Comparison of ENCODE assay signal across 21 cellular contexts in genomic region chr1:83929184-83929583, GRCh38.
DNase-seq lines count a peak whose midpoint lies in the region; ATAC-seq and TF ChIP-seq lines count a peak whose summit lies in the region.
"Had no signal": no experiment of that assay in that cellular context is flagged by ENCODE, and none has a peak within 500 bp of the region (broad histone marks: within the 10 kb centered on the region; RNA-seq: fewer than 3 reads in every experiment).

No MANE protein-coding gene starts in this region.

- TF ChIP-seq CTCF in fibroblast of villous mesenchyme (IDR thresholded peaks at IDR 0.05; ENCODE audit: insufficient read depth, low read depth, low read length) (no peak), psoas muscle (IDR thresholded peaks at IDR 0.05) (no peak)

- H3K9me3 Mint-ChIP-seq in activated T-helper 1 cell treated with anti-CD3 and anti-CD28 coated beads, Interleukin-12 subunit alpha, Interleukin-12 subunit beta, Interleukin-2, Interleukin-4 antibody, amounts not matched to agents 30 ng/mL and 10 ng/mL and 1 ng/mL, durations not matched to agents 14 hours and 24 hours and 36 hours = no peaks in the 10 kb centered on the region
- H3K9me3 Mint-ChIP-seq: activated CD8-positive, alpha-beta T cell treated with anti-CD3 and anti-CD28 coated beads for 36 hours; activated naive CD8-positive, alpha-beta T cell treated with anti-CD3 and anti-CD28 coated beads, Interleukin-2, amount 50 U/mL, for 24 hours; endodermal cell; T-cell had no signal

- no peak overlapping the region for H3K4me3 Mint-ChIP-seq in activated T-helper 1 cell treated with anti-CD3 and anti-CD28 coated beads, Interleukin-12 subunit alpha, Interleukin-12 subunit beta, Interleukin-2, Interleukin-4 antibody, amounts not matched to agents 30 ng/mL and 10 ng/mL and 1 ng/mL, durations not matched to agents 14 hours and 24 hours and 36 hours
- H3K4me3 Mint-ChIP-seq: activated CD8-positive, alpha-beta T cell treated with anti-CD3 and anti-CD28 coated beads for 36 hours; activated naive CD8-positive, alpha-beta T cell treated with anti-CD3 and anti-CD28 coated beads, Interleukin-2, amount 50 U/mL, for 24 hours; endodermal cell; T-cell had no signal

- H3K27ac Mint-ChIP-seq in activated T-helper 1 cell treated with anti-CD3 and anti-CD28 coated beads, Interleukin-12 subunit alpha, Interleukin-12 subunit beta, Interleukin-2, Interleukin-4 antibody, amounts not matched to agents 30 ng/mL and 10 ng/mL and 1 ng/mL, durations not matched to agents 14 hours and 24 hours and 36 hours = no peak overlapping the region
- H3K27ac Mint-ChIP-seq: activated CD8-positive, alpha-beta T cell treated with anti-CD3 and anti-CD28 coated beads for 36 hours; activated naive CD8-positive, alpha-beta T cell treated with anti-CD3 and anti-CD28 coated beads, Interleukin-2, amount 50 U/mL, for 24 hours; endodermal cell; T-cell had no signal

- no peaks in the 10 kb centered on the region for H3K9me3 ChIP-seq in psoas muscle
- H3K9me3 ChIP-seq: Caco-2, HAP-1, right atrium auricular region had no signal

- H3K36me3 Mint-ChIP-seq in activated T-helper 1 cell treated with anti-CD3 and anti-CD28 coated beads, Interleukin-12 subunit alpha, Interleukin-12 subunit beta, Interleukin-2, Interleukin-4 antibody, amounts not matched to agents 30 ng/mL and 10 ng/mL and 1 ng/mL, durations not matched to agents 14 hours and 24 hours and 36 hours (ENCODE audit: low read depth) = no peaks in the 10 kb centered on the region
- H3K36me3 Mint-ChIP-seq: T-cell had no signal

- H3K36me3 ChIP-seq in psoas muscle (ENCODE audit: insufficient read depth in 1 of 2, low read depth in 1 of 2) = peaks cover 0 to 29% of the 10 kb centered on the region in 2 donors
- H3K36me3 ChIP-seq: HAP-1, right atrium auricular region had no signal

- ATAC-seq in psoas muscle = no peak
- ATAC-seq: activated CD8-positive, alpha-beta T cell treated with anti-CD3 and anti-CD28 coated beads for 36 hours; activated naive CD8-positive, alpha-beta T cell treated with anti-CD3 and anti-CD28 coated beads, Interleukin-2, amount 50 U/mL, for 24 hours; T-cell had no signal

- peaks cover 11% of the 10 kb centered on the region for H3K27me3 Mint-ChIP-seq in activated T-helper 1 cell treated with anti-CD3 and anti-CD28 coated beads, Interleukin-12 subunit alpha, Interleukin-12 subunit beta, Interleukin-2, Interleukin-4 antibody, amounts not matched to agents 30 ng/mL and 10 ng/mL and 1 ng/mL, durations not matched to agents 14 hours and 24 hours and 36 hours (ENCODE audit: insufficient read depth)

- H3K4me3 ChIP-seq in fibroblast of villous mesenchyme (ENCODE audit: low read depth, low read length) (no peak overlapping the region), psoas muscle (no peak overlapping the region)
- H3K4me3 ChIP-seq: HAP-1, right atrium auricular region had no signal

- peak; percentile 11 for DNase-seq in AG08396 (ENCODE audit: low spot score)
- peak; percentile 16 for DNase-seq in HuH-7.5 (ENCODE audit: low spot score)
- peak; percentile 21 for DNase-seq in astrocyte of the hippocampus (ENCODE audit: low read depth, low spot score)
- DNase-seq in fibroblast of villous mesenchyme (ENCODE audit: low read depth) = peak; percentile 58
- DNase-seq in activated T-helper 1 cell treated with anti-CD3 and anti-CD28 coated beads, Interleukin-12 subunit alpha, Interleukin-12 subunit beta, Interleukin-2, Interleukin-4 antibody, amounts not matched to agents 30 ng/mL and 10 ng/mL and 1 ng/mL, durations not matched to agents 14 hours and 24 hours and 36 hours (ENCODE audit: low spot score) = no peak
- no peak for DNase-seq in NCI-H526 (lab: John Stamatoyannopoulos, UW)
- DNase-seq in psoas muscle = no peak
- DNase-seq in T1000 (lab: John Stamatoyannopoulos, UW) = no peak
- DNase-seq: activated CD8-positive, alpha-beta T cell treated with anti-CD3 and anti-CD28 coated beads for 36 hours; activated naive CD8-positive, alpha-beta T cell treated with anti-CD3 and anti-CD28 coated beads, Interleukin-2, amount 50 U/mL, for 24 hours; AML-193; Caco-2; cerebellar nuclear complex; endodermal cell; head of caudate nucleus; NCI-H2081; NCI-H748 treated with DMSO at 0.1 percent for 48 hours; T-cell; WERI-Rb-1 had no signal

- intact Hi-C loops in activated T-helper 1 cell treated with anti-CD3 and anti-CD28 coated beads, Interleukin-12 subunit alpha, Interleukin-12 subunit beta, Interleukin-2, Interleukin-4 antibody, amounts not matched to agents 30 ng/mL and 10 ng/mL and 1 ng/mL, durations not matched to agents 14 hours and 24 hours and 36 hours (cut with micrococcal nuclease) = no loop called here
- intact Hi-C loops in psoas muscle (cut with DNase I) = no loop called here

- no peak overlapping the region for H3K27ac ChIP-seq in psoas muscle
- H3K27ac ChIP-seq: right atrium auricular region, WERI-Rb-1 had no signal

- no peaks in the 10 kb centered on the region for H3K4me1 Mint-ChIP-seq in activated T-helper 1 cell treated with anti-CD3 and anti-CD28 coated beads, Interleukin-12 subunit alpha, Interleukin-12 subunit beta, Interleukin-2, Interleukin-4 antibody, amounts not matched to agents 30 ng/mL and 10 ng/mL and 1 ng/mL, durations not matched to agents 14 hours and 24 hours and 36 hours (ENCODE audit: low read depth)
- H3K4me1 Mint-ChIP-seq: activated naive CD8-positive, alpha-beta T cell treated with anti-CD3 and anti-CD28 coated beads, Interleukin-2, amount 50 U/mL, for 24 hours; T-cell had no signal

- 94 to 100% (median 97%) methylated on average over 1 of the region's 1 CpG for WGBS in psoas muscle, 3 donors

- no peaks in the 10 kb centered on the region for H3K27me3 ChIP-seq in psoas muscle (ENCODE audit: insufficient read depth in 3 of 3, low read length in 2 of 3)
- H3K27me3 ChIP-seq: right atrium auricular region had no signal

- peaks cover 4% of the 10 kb centered on the region for H3K4me1 ChIP-seq in psoas muscle
- H3K4me1 ChIP-seq: Caco-2, right atrium auricular region had no signal

Comparison
In these comparisons a context has a peak if more than half of its experiments do, and no peak if none do; other contexts are left out.
1. DNase-seq: peak in AG08396 (single experiment), HuH-7.5 (single experiment), astrocyte of the hippocampus (single experiment) and fibroblast of villous mesenchyme (single experiment); none in activated T-helper 1 cell treated with anti-CD3 and anti-CD28 coated beads, Interleukin-12 subunit alpha, Interleukin-12 subunit beta, Interleukin-2, Interleukin-4 antibody, amounts not matched to agents 30 ng/mL and 10 ng/mL and 1 ng/mL, durations not matched to agents 14 hours and 24 hours and 36 hours (single experiment), NCI-H526 (0 of 2), psoas muscle (0 of 2) and T1000 (single experiment).